8 cellular contexts compared by ENCODE assay signal in the genomic region with DNA sequence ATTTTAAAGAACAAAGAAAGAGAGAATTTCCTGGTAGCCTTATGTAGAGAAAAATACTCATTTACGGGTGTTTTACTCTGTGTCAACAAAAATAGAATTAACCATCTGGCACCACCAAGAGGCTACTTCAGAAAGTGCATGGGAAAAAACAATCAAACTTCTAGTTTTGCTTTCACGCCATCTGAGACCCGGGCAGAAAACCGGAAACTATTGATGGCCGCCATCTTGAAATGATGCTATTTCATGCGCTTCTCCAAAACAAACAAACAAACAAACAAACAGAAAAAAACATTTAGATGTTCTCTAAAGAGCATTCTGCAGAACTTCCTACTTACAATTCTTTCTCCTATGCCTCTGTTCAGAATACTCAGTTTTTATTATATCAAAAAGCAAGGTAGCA. TPM values are rescaled to one million over a fixed set of nuclear protein-coding genes. Genes with fewer than 3 reads are reported as not detected.
DNase-seq lines count a peak whose midpoint lies in the region; ATAC-seq, FAIRE-seq and TF ChIP-seq lines count a peak whose summit lies in the region.

No MANE protein-coding gene starts in this region.

- CTCF ChIA-PET in BJ (lab: Yijun Ruan, JAX), result interaction anchor here (1.0 to 1.9 kb wide), 6 partner anchors 10 to 604 kb away, joined by 3 to 6 read pairs (median 4); no protein-coding TSS in a partner anchor

- H3K4me3 Mint-ChIP-seq in nephron, result no peak overlapping the region

- H3K4me3 ChIP-seq in BJ (ENCODE audit: low read depth, low read length) (no peak overlapping the region), endocrine pancreas (ENCODE audit: control insufficient read depth, insufficient read depth, low read length) (peak overlapping the region; percentile 65)

- no peaks in the 10 kb centered on the region for H3K9me3 Mint-ChIP-seq in nephron

- POLR2A ChIA-PET in BJ (lab: Charles Lee), result no interaction called here

- H3K27me3 Mint-ChIP-seq in nephron (ENCODE audit: low read depth), result no peaks in the 10 kb centered on the region

- no peak overlapping the region for H3K27ac Mint-ChIP-seq in nephron

- no peak overlapping the region for H3K9ac ChIP-seq in endocrine pancreas (ENCODE audit: control insufficient read depth, insufficient read depth, low read length)

- no peaks in the 10 kb centered on the region for H3K4me1 Mint-ChIP-seq in nephron

- H3K9me3 ChIP-seq in endocrine pancreas (ENCODE audit: control insufficient read depth, low read length), result no peaks in the 10 kb centered on the region

- TF ChIP-seq CTCF in BJ (IDR thresholded peaks at IDR 0.05; ENCODE audit: insufficient read depth, low read depth, low read length), result peak; percentile 56
- TF ChIP-seq CTCF in nephron (IDR thresholded peaks at IDR 0.05; ENCODE audit: unreplicated experiment in 3 of 3), result peak; percentile 62 to 70 (median 65)

- no peaks in the 10 kb centered on the region for H3K36me3 ChIP-seq in BJ (ENCODE audit: control insufficient read depth, insufficient read depth, low read length)
- no peaks in the 10 kb centered on the region for H3K36me3 ChIP-seq in endocrine pancreas (ENCODE audit: control insufficient read depth, insufficient read depth, low read length)

- H3K36me3 Mint-ChIP-seq in nephron (ENCODE audit: low read depth), result no peaks in the 10 kb centered on the region

- DNase-seq in BJ (ENCODE audit: low read depth) (no peak), NCI-H82 treated with DMSO at 0.1 percent for 48 hours (lab: John Stamatoyannopoulos, UW; ENCODE audit: unreplicated experiment) (peak; percentile 17), DMS79 treated with DMSO at 0.1 percent for 48 hours (lab: John Stamatoyannopoulos, UW) (no peak), GM19239 (ENCODE audit: insufficient read length, low spot score) (no peak)

- ATAC-seq in GM18907 (IDR thresholded peaks at IDR 0.05; ENCODE audit: unreplicated experiment), result peak; percentile 80
- peak; percentile 91 for ATAC-seq in HG03342 (IDR thresholded peaks at IDR 0.05; ENCODE audit: unreplicated experiment)

- no peaks in the 10 kb centered on the region for H3K27me3 ChIP-seq in BJ (ENCODE audit: control insufficient read depth, insufficient read depth, low read length)
- H3K27me3 ChIP-seq in endocrine pancreas (ENCODE audit: control insufficient read depth, insufficient read depth, low read length), result no peaks in the 10 kb centered on the region

- H3K4me1 ChIP-seq in endocrine pancreas (ENCODE audit: control insufficient read depth, insufficient read depth, low read length), result peaks cover 23% of the 10 kb centered on the region

- FAIRE-seq in GM19239 (lab: Jason Lieb, UNC), result no peak

RNA-seq across cellular contexts. Expression of gene SYNPR, which starts 49.4 kb away (rescaled TPM):
- not detected in 2 replicates for polyA plus RNA-seq in BJ (2011; rRNA removed)
- not detected in 2 replicates for polyA minus RNA-seq in BJ (2011; rRNA and poly(A)+ RNA removed)
